24 cellular contexts compared by ENCODE assay signal in the genomic region with DNA sequence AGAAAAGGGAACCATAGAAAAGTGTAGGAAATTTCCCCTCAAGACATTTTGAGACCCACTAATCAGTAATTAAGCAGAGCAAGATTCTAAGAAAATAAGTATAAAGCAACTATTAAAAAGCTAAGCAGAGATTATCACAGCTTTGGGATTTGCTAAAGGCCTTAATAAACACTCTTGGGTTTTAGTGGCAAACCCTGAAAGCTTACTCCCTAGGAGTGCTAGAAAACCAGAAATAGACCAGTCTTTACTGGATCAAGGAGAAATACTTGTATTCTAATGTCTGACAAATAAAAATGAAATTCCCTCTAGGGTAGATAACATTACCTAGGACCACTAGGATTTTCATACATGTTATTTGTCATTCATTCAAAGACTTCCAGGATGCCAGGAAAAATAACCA.
"Had no signal": no experiment of that assay in that cellular context is flagged by ENCODE, and none has a peak within 500 bp of the region (broad histone marks: within the 10 kb centered on the region; RNA-seq: fewer than 3 reads in every experiment).

No MANE protein-coding gene starts in this region.

- H3K9me3 ChIP-seq: gastroesophageal sphincter, ovary, thyroid gland had no signal

- H3K27me3 Mint-ChIP-seq: central memory CD8-positive, alpha-beta T cell had no signal

- H3K27ac Mint-ChIP-seq: naive thymus-derived CD8-positive, alpha-beta T cell; nephron progenitor cell; stimulated activated effector memory CD8-positive, alpha-beta T cell treated with anti-CD3 and anti-CD28 coated beads, Interleukin-12 subunit alpha, Interleukin-12 subunit beta, amount 100 ng/mL, for 72 hours; type B pancreatic cell had no signal

- H3K4me1 ChIP-seq: foreskin keratinocyte, gastroesophageal sphincter, stomach, thyroid gland had no signal

- H3K36me3 ChIP-seq: esophagus muscularis mucosa, gastroesophageal sphincter, ovary, stomach, thyroid gland had no signal

- H3K4me3 Mint-ChIP-seq: central memory CD8-positive, alpha-beta T cell; naive thymus-derived CD8-positive, alpha-beta T cell; nephron progenitor cell; stimulated activated effector memory CD8-positive, alpha-beta T cell treated with anti-CD3 and anti-CD28 coated beads, Interleukin-12 subunit alpha, Interleukin-12 subunit beta, amount 100 ng/mL, for 72 hours; type B pancreatic cell had no signal

- H3K4me3 ChIP-seq: coronary artery, esophagus muscularis mucosa, gastroesophageal sphincter, ovary, stomach, thyroid gland had no signal

- H3K27ac ChIP-seq: coronary artery, esophagus muscularis mucosa, foreskin keratinocyte, gastroesophageal sphincter, ovary, stomach, thyroid gland had no signal

- H3K4me1 Mint-ChIP-seq: central memory CD8-positive, alpha-beta T cell; naive thymus-derived CD8-positive, alpha-beta T cell; nephron progenitor cell; stimulated activated effector memory CD8-positive, alpha-beta T cell treated with anti-CD3 and anti-CD28 coated beads, Interleukin-12 subunit alpha, Interleukin-12 subunit beta, amount 100 ng/mL, for 72 hours had no signal

- H3K36me3 Mint-ChIP-seq: stimulated activated effector memory CD8-positive, alpha-beta T cell treated with anti-CD3 and anti-CD28 coated beads, Interleukin-12 subunit alpha, Interleukin-12 subunit beta, amount 100 ng/mL, for 72 hours; type B pancreatic cell had no signal

- H3K27me3 ChIP-seq: esophagus muscularis mucosa, foreskin keratinocyte, gastroesophageal sphincter, ovary, stomach, thyroid gland had no signal

- ATAC-seq: foreskin keratinocyte; gastroesophageal sphincter; naive thymus-derived CD8-positive, alpha-beta T cell; sciatic nerve; stimulated activated effector memory CD8-positive, alpha-beta T cell treated with anti-CD3 and anti-CD28 coated beads, Interleukin-12 subunit alpha, Interleukin-12 subunit beta, amount 100 ng/mL, for 72 hours had no signal

- DNase-seq: dermis blood vessel endothelial cell; effector memory CD4-positive, alpha-beta T cell; foreskin keratinocyte; hypothalamus; mammary epithelial cell; mesendoderm; naive thymus-derived CD8-positive, alpha-beta T cell; nephron progenitor cell; occipital lobe; ovary; posterior cingulate gyrus; retina; stimulated activated CD4-positive, alpha-beta T cell treated with anti-CD3 and anti-CD28 coated beads, Interleukin-2, amount 100 ng/mL, for 24 hours; stimulated activated CD4-positive, alpha-beta T cell treated with anti-CD3 and anti-CD28 coated beads, Interleukin-4, amount 100 ng/mL, for 24 hours; stimulated activated naive CD4-positive, alpha-beta T cell treated with Interleukin-2 at 50 U/mL for 16 hours; stomach; thyroid gland had no signal
